In the genomic region with DNA sequence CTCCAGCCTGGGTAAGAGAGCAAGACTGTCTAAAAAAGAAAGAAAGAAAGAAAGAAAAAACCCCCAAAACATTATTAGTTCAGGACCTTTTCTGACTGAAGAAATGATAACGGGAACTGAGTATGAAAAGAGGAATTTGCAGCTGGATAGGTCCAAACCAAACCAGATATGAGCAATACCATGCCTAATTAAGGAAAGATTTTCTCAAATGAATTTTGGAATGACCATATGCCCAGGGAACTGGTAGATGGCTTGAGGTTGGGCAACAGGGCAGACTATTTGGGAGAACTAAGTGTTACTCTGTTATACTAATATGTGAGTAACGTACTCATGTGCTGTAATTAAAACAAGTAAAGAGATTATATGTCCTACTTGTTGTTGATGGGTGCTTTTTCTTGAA, we compare ENCODE assay signal across 32 cellular contexts.
DNase-seq lines count a peak whose midpoint lies in the region; ATAC-seq, FAIRE-seq and TF ChIP-seq lines count a peak whose summit lies in the region.
"Had no signal": no experiment of that assay in that cellular context is flagged by ENCODE, and none has a peak within 500 bp of the region (broad histone marks: within the 10 kb centered on the region; RNA-seq: fewer than 3 reads in every experiment).

No MANE protein-coding gene starts in this region.

- H4K20me1 ChIP-seq in GM23248 (ENCODE audit: insufficient read depth) (no peaks in the 10 kb centered on the region), astrocyte (ENCODE audit: insufficient read depth, low read length) (no peaks in the 10 kb centered on the region)

- H3K27me3 ChIP-seq in GM23248 (replicated peaks; ENCODE audit: insufficient read depth) (no peaks in the 10 kb centered on the region), astrocyte (ENCODE audit: insufficient read depth, low read length) (no peaks in the 10 kb centered on the region), gastrocnemius medialis (no peaks in the 10 kb centered on the region)
- H3K27me3 ChIP-seq: left lung, stomach had no signal

- peak; percentile 6 for DNase-seq in AG08396 (ENCODE audit: low spot score)
- peak; percentile 31 for DNase-seq in GM23248
- DNase-seq in astrocyte (ENCODE audit: low read depth): peak; percentile 73
- DNase-seq in fibroblast of villous mesenchyme (ENCODE audit: low read depth): peak; percentile 31
- DNase-seq in gastrocnemius medialis: no peak
- DNase-seq in HEK293T (ENCODE audit: extremely low spot score): no peak
- DNase-seq: activated CD4-positive, alpha-beta T cell treated with anti-CD3 and anti-CD28 coated beads, Interleukin-2, amount 10 ng/mL, durations not matched to agents 7 days and 5 days; activated CD8-positive, alpha-beta memory T cell treated with anti-CD3 and anti-CD28 coated beads, Interleukin-2, amount 10 ng/mL, durations not matched to agents 7 days and 5 days; activated naive CD4-positive, alpha-beta T cell treated with anti-CD3 and anti-CD28 coated beads for 36 hours; activated T-cell treated with anti-CD3 and anti-CD28 coated beads, Interleukin-2, amount 50 U/mL, for 72 hours; CD4-positive, alpha-beta memory T cell; central memory CD4-positive, alpha-beta T cell; GDM1; H7; hippocampal formation; immature natural killer cell; left lung; NCI-H1092 treated with DMSO at 0.1 percent for 48 hours; NCI-H1930; NCI-H69; psoas muscle; stimulated activated CD8-positive, alpha-beta memory T cell treated with anti-CD3 and anti-CD28 coated beads, Interleukin-4, amount 100 ng/mL, for 48 hours; stomach had no signal

- H3K4me1 ChIP-seq in GM23248 (ENCODE audit: insufficient read depth) (no peaks in the 10 kb centered on the region), astrocyte (ENCODE audit: insufficient read depth, low read length) (no peaks in the 10 kb centered on the region), gastrocnemius medialis (peaks cover 0 to 9% of the 10 kb centered on the region in 2 donors)
- H3K4me1 ChIP-seq: left lung, psoas muscle had no signal

- WGBS in GM23248 (ENCODE audit: low coverage in 1 of 2, low lambda C conversion rate in 2 of 2, missing lambda C conversion rate in 2 of 2), 2 experiments: 77 to 94% methylated on average over 2 of the region's 2 CpGs

- H2AFZ ChIP-seq in GM23248 (no peak overlapping the region), astrocyte (ENCODE audit: low read depth, low read length) (no peak overlapping the region)

- TF ChIP-seq POLR2A in gastrocnemius medialis (IDR thresholded peaks at IDR 0.05): no peak

- H3K4me2 ChIP-seq in GM23248 (ENCODE audit: unreplicated experiment) (no peak overlapping the region), astrocyte (ENCODE audit: low read length) (no peak overlapping the region)

- no peaks in the 10 kb centered on the region for H3F3A ChIP-seq in GM23248 (ENCODE audit: insufficient read depth)

- intact Hi-C loops in gastrocnemius medialis (cut with DNase I; ENCODE audit: low total_unique reads): no loop called here

- ATAC-seq in gastrocnemius medialis (no peak), GM21381 (IDR thresholded peaks at IDR 0.05; ENCODE audit: unreplicated experiment) (no peak), HG02642 (IDR thresholded peaks at IDR 0.05; ENCODE audit: poor library complexity, unreplicated experiment) (no peak)
- ATAC-seq: activated CD8-positive, alpha-beta memory T cell treated with anti-CD3 and anti-CD28 coated beads, Interleukin-2, amount 10 ng/mL, durations not matched to agents 7 days and 5 days; activated T-cell treated with anti-CD3 and anti-CD28 coated beads, Interleukin-2, amount 50 U/mL, for 72 hours; HepG2; left lung; psoas muscle had no signal

- H3K27ac Mint-ChIP-seq in astrocyte (ENCODE audit: unreplicated experiment): no peak overlapping the region
- H3K27ac Mint-ChIP-seq: activated CD4-positive, alpha-beta T cell treated with anti-CD3 and anti-CD28 coated beads, Interleukin-2, amount 10 ng/mL, durations not matched to agents 7 days and 5 days; activated CD8-positive, alpha-beta memory T cell treated with anti-CD3 and anti-CD28 coated beads, Interleukin-2, amount 10 ng/mL, durations not matched to agents 7 days and 5 days; activated naive CD4-positive, alpha-beta T cell treated with anti-CD3 and anti-CD28 coated beads for 36 hours; CD4-positive, alpha-beta memory T cell; immature natural killer cell; T-helper 2 cell treated with Interferon-gamma antibody and Interleukin-4, amounts not matched to agents 5 μg/mL and 100 μg/mL, for 36 hours; type B pancreatic cell had no signal

- FAIRE-seq in astrocyte (lab: Jason Lieb, UNC): no peak
- FAIRE-seq: A204.1, endothelial cell of umbilical vein, frontal cortex, HepG2 had no signal

- in situ Hi-C loops in GM23248 (cut with MboI): no loop called here
- in situ Hi-C loops in gastrocnemius medialis (cut with MboI; ENCODE audit: low sequenced_read_pairs in 4 of 4): no loop called here

- H3K9ac ChIP-seq in GM23248: no peak overlapping the region
- no peak overlapping the region for H3K9ac ChIP-seq in astrocyte (ENCODE audit: low read length)

- H3K9me2 ChIP-seq in GM23248 (ENCODE audit: insufficient read depth): no peaks in the 10 kb centered on the region

- H3K9me3 ChIP-seq in GM23248 (ENCODE audit: low read depth): no peaks in the 10 kb centered on the region
- H3K9me3 ChIP-seq in astrocyte (ENCODE audit: insufficient read depth, low read depth, low read length): no peaks in the 10 kb centered on the region
- H3K9me3 ChIP-seq in gastrocnemius medialis: no peaks in the 10 kb centered on the region
- H3K9me3 ChIP-seq: left lung, psoas muscle, stomach had no signal

- POLR2A ChIA-PET in HEK293T (lab: Yijun Ruan, JAX): no interaction called here

- H3K9me3 Mint-ChIP-seq in astrocyte (ENCODE audit: unreplicated experiment): no peaks in the 10 kb centered on the region
- H3K9me3 Mint-ChIP-seq: activated CD4-positive, alpha-beta T cell treated with anti-CD3 and anti-CD28 coated beads, Interleukin-2, amount 10 ng/mL, durations not matched to agents 7 days and 5 days; activated naive CD4-positive, alpha-beta T cell treated with anti-CD3 and anti-CD28 coated beads for 36 hours; activated T-cell treated with anti-CD3 and anti-CD28 coated beads, Interleukin-2, amount 50 U/mL, for 72 hours; immature natural killer cell; T-helper 2 cell treated with Interferon-gamma antibody and Interleukin-4, amounts not matched to agents 5 μg/mL and 100 μg/mL, for 36 hours; type B pancreatic cell had no signal

- H3K4me1 Mint-ChIP-seq in astrocyte (ENCODE audit: low read depth, unreplicated experiment): peaks cover 6% of the 10 kb centered on the region
- H3K4me1 Mint-ChIP-seq: activated CD4-positive, alpha-beta T cell treated with anti-CD3 and anti-CD28 coated beads, Interleukin-2, amount 10 ng/mL, durations not matched to agents 7 days and 5 days had no signal

- CTCF ChIA-PET in HEK293T (lab: Yijun Ruan, JAX): no interaction called here

- no peak overlapping the region for H3K4me3 Mint-ChIP-seq in astrocyte (ENCODE audit: unreplicated experiment)
- H3K4me3 Mint-ChIP-seq: activated CD4-positive, alpha-beta T cell treated with anti-CD3 and anti-CD28 coated beads, Interleukin-2, amount 10 ng/mL, durations not matched to agents 7 days and 5 days; activated CD8-positive, alpha-beta memory T cell treated with anti-CD3 and anti-CD28 coated beads, Interleukin-2, amount 10 ng/mL, durations not matched to agents 7 days and 5 days; activated naive CD4-positive, alpha-beta T cell treated with anti-CD3 and anti-CD28 coated beads for 36 hours; activated T-cell treated with anti-CD3 and anti-CD28 coated beads, Interleukin-2, amount 50 U/mL, for 72 hours; CD4-positive, alpha-beta memory T cell; immature natural killer cell; T-helper 2 cell treated with Interferon-gamma antibody and Interleukin-4, amounts not matched to agents 5 μg/mL and 100 μg/mL, for 36 hours; type B pancreatic cell had no signal

- H3K36me3 ChIP-seq in GM23248 (ENCODE audit: low read depth): no peaks in the 10 kb centered on the region
- H3K36me3 ChIP-seq in astrocyte (ENCODE audit: insufficient read depth, low read length): no peaks in the 10 kb centered on the region
- H3K36me3 ChIP-seq in gastrocnemius medialis: no peaks in the 10 kb centered on the region
- H3K36me3 ChIP-seq: left lung, stomach had no signal

- no peaks in the 10 kb centered on the region for H3K27me3 Mint-ChIP-seq in astrocyte (ENCODE audit: low read depth, unreplicated experiment)
- H3K27me3 Mint-ChIP-seq: activated CD4-positive, alpha-beta T cell treated with anti-CD3 and anti-CD28 coated beads, Interleukin-2, amount 10 ng/mL, durations not matched to agents 7 days and 5 days; activated CD8-positive, alpha-beta memory T cell treated with anti-CD3 and anti-CD28 coated beads, Interleukin-2, amount 10 ng/mL, durations not matched to agents 7 days and 5 days; CD4-positive, alpha-beta memory T cell; type B pancreatic cell had no signal

- TF ChIP-seq CTCF in astrocyte (IDR thresholded peaks at IDR 0.05; ENCODE audit: insufficient read depth, low read depth, low read length) (no peak), fibroblast of villous mesenchyme (IDR thresholded peaks at IDR 0.05; ENCODE audit: insufficient read depth, low read depth, low read length) (no peak), gastrocnemius medialis (IDR thresholded peaks at IDR 0.05 in 4 of 5, conservative IDR thresholded peaks at IDR 0.05 in 1 of 5) (no peak)

- H3K36me3 Mint-ChIP-seq in astrocyte (ENCODE audit: low read depth, unreplicated experiment): no peaks in the 10 kb centered on the region
- H3K36me3 Mint-ChIP-seq: immature natural killer cell, type B pancreatic cell had no signal

- H3K79me2 ChIP-seq in GM23248 (ENCODE audit: insufficient read depth) (no peaks in the 10 kb centered on the region), astrocyte (ENCODE audit: insufficient read depth, low read length) (no peaks in the 10 kb centered on the region)

- no peak overlapping the region for H3K27ac ChIP-seq in GM23248
- no peak overlapping the region for H3K27ac ChIP-seq in astrocyte (ENCODE audit: low read depth, low read length)
- H3K27ac ChIP-seq in gastrocnemius medialis: no peak overlapping the region
- H3K27ac ChIP-seq: HL-60, left lung, psoas muscle, stomach had no signal

- no peak overlapping the region for H3K4me3 ChIP-seq in GM23248
- no peak overlapping the region for H3K4me3 ChIP-seq in astrocyte (ENCODE audit: insufficient read depth, low read depth, low read length)
- no peak overlapping the region for H3K4me3 ChIP-seq in fibroblast of villous mesenchyme (ENCODE audit: low read depth, low read length)
- H3K4me3 ChIP-seq in gastrocnemius medialis: no peak overlapping the region
- H3K4me3 ChIP-seq: left lung, psoas muscle, stomach had no signal

TF ChIP-seq in HEK293T, 16 proteins besides CTCF, POLR2A, EP300 and RAD21 (continues in another document):
- TF ChIP-seq TARDBP (IDR thresholded peaks at IDR 0.05): no peak
- no peak for TF ChIP-seq ELF4 (IDR thresholded peaks at IDR 0.05)
- TF ChIP-seq ZNF384 (IDR thresholded peaks at IDR 0.05): no peak
- no peak for TF ChIP-seq CTBP1 (IDR thresholded peaks at IDR 0.05; ENCODE audit: borderline replicate concordance)
- no peak for TF ChIP-seq LEF1 (IDR thresholded peaks at IDR 0.05; ENCODE audit: borderline replicate concordance)
- TF ChIP-seq FOXK2 (IDR thresholded peaks at IDR 0.05): no peak
- TF ChIP-seq BHLHE40 (IDR thresholded peaks at IDR 0.05; ENCODE audit: borderline replicate concordance): no peak
- no peak for TF ChIP-seq L3MBTL2 (conservative IDR thresholded peaks at IDR 0.05)
- no peak for TF ChIP-seq FOXM1 (IDR thresholded peaks at IDR 0.05; ENCODE audit: borderline replicate concordance)
- TF ChIP-seq FOXA1 (IDR thresholded peaks at IDR 0.05): no peak

Comparison
In these comparisons a context has a peak if more than half of its experiments do, and no peak if none do; other contexts are left out.
1. DNase-seq: peak in AG08396 (single experiment), GM23248 (single experiment), astrocyte (single experiment) and fibroblast of villous mesenchyme (single experiment); none in gastrocnemius medialis (0 of 2) and HEK293T (single experiment).